21 cellular contexts compared by ENCODE assay signal in genomic region chr5:179533024-179533423, GRCh38. TPM values are rescaled to one million over a fixed set of nuclear protein-coding genes. Genes with fewer than 3 reads are reported as not detected.
A peak's percentile ranks its signal among the peaks of the same experiment; 100 is the strongest.
DNase-seq lines count a peak whose midpoint lies in the region; ATAC-seq, FAIRE-seq and TF ChIP-seq lines count a peak whose summit lies in the region.
"Had no signal": no experiment of that assay in that cellular context is flagged by ENCODE, and none has a peak within 500 bp of the region (broad histone marks: within the 10 kb centered on the region; RNA-seq: fewer than 3 reads in every experiment).

No MANE protein-coding gene starts in this region.

- H3K4me3 Mint-ChIP-seq in activated naive CD8-positive, alpha-beta T cell treated with anti-CD3 and anti-CD28 coated beads, Interleukin-2, amount 50 U/mL, for 24 hours = no peak overlapping the region
- no peak overlapping the region for H3K4me3 Mint-ChIP-seq in progenitor cell of endocrine pancreas (ENCODE audit: low read depth)

- H3K27ac Mint-ChIP-seq in activated naive CD8-positive, alpha-beta T cell treated with anti-CD3 and anti-CD28 coated beads, Interleukin-2, amount 50 U/mL, for 24 hours = peak overlapping the region; percentile 37
- H3K27ac Mint-ChIP-seq in progenitor cell of endocrine pancreas = no peak overlapping the region

- ATAC-seq in activated naive CD8-positive, alpha-beta T cell treated with anti-CD3 and anti-CD28 coated beads, Interleukin-2, amount 50 U/mL, for 24 hours = no peak
- ATAC-seq in left lobe of liver = no peak
- ATAC-seq: HCT116, Right ventricle myocardium inferior had no signal

- DNase-seq in NCI-H82 (lab: John Stamatoyannopoulos, UW) (peak; percentile 23), NCI-H82 treated with DMSO at 0.1 percent for 48 hours (lab: John Stamatoyannopoulos, UW; ENCODE audit: unreplicated experiment) (no peak), progenitor cell of endocrine pancreas (ENCODE audit: low spot score, unreplicated experiment) (no peak), left lobe of liver (ENCODE audit: low spot score) (no peak)
- DNase-seq in activated naive CD8-positive, alpha-beta T cell treated with anti-CD3 and anti-CD28 coated beads, Interleukin-2, amount 50 U/mL, for 24 hours = no peak
- DNase-seq in stimulated activated CD4-positive, alpha-beta T cell treated with anti-CD3 and anti-CD28 coated beads, Interleukin-12 subunit alpha, Interleukin-12 subunit beta, amount 100 ng/mL, for 4 hours = no peak
- DNase-seq in central memory CD4-positive, alpha-beta T cell = no peak
- DNase-seq: ACHN, GF-D8, KG1, NCI-H1105, NCI-H146, NCI-H2029, NCI-H2227 treated with DMSO at 0.1 percent for 48 hours, NCI-H510A treated with DMSO at 0.1 percent for 48 hours, NCI-H748 treated with DMSO at 0.1 percent for 48 hours had no signal

- H3K36me3 Mint-ChIP-seq in activated naive CD8-positive, alpha-beta T cell treated with anti-CD3 and anti-CD28 coated beads, Interleukin-2, amount 50 U/mL, for 24 hours (ENCODE audit: low read depth) = no peaks in the 10 kb centered on the region
- H3K36me3 Mint-ChIP-seq in progenitor cell of endocrine pancreas (ENCODE audit: insufficient read depth) = no peaks in the 10 kb centered on the region

- peak; percentile 29 for TF ChIP-seq CTCF in progenitor cell of endocrine pancreas (IDR thresholded peaks at IDR 0.05; ENCODE audit: unreplicated experiment)

- peak; percentile 27 for FAIRE-seq in islet of Langerhans (lab: Jason Lieb, UNC)
- FAIRE-seq: H1, HTR-8/SVneo had no signal

- H3K9me3 Mint-ChIP-seq in activated naive CD8-positive, alpha-beta T cell treated with anti-CD3 and anti-CD28 coated beads, Interleukin-2, amount 50 U/mL, for 24 hours = no peaks in the 10 kb centered on the region
- H3K9me3 Mint-ChIP-seq in progenitor cell of endocrine pancreas (ENCODE audit: low read depth) = no peaks in the 10 kb centered on the region

- H3K27me3 Mint-ChIP-seq in activated naive CD8-positive, alpha-beta T cell treated with anti-CD3 and anti-CD28 coated beads, Interleukin-2, amount 50 U/mL, for 24 hours = no peaks in the 10 kb centered on the region
- peaks cover 3% of the 10 kb centered on the region for H3K27me3 Mint-ChIP-seq in progenitor cell of endocrine pancreas

- H3K4me1 Mint-ChIP-seq in activated naive CD8-positive, alpha-beta T cell treated with anti-CD3 and anti-CD28 coated beads, Interleukin-2, amount 50 U/mL, for 24 hours = peaks cover 24% of the 10 kb centered on the region
- peaks cover 7% of the 10 kb centered on the region for H3K4me1 Mint-ChIP-seq in progenitor cell of endocrine pancreas (ENCODE audit: low read depth)

RNA-seq across cellular contexts. Expression of gene RUFY1, which starts 17.3 kb away (rescaled TPM):
- total RNA-seq in progenitor cell of endocrine pancreas = 69.1 and 71.2 TPM in 2 replicates
- total RNA-seq in left lobe of liver = 16.4 TPM
